10 cellular contexts compared by ENCODE assay signal in the genomic region with DNA sequence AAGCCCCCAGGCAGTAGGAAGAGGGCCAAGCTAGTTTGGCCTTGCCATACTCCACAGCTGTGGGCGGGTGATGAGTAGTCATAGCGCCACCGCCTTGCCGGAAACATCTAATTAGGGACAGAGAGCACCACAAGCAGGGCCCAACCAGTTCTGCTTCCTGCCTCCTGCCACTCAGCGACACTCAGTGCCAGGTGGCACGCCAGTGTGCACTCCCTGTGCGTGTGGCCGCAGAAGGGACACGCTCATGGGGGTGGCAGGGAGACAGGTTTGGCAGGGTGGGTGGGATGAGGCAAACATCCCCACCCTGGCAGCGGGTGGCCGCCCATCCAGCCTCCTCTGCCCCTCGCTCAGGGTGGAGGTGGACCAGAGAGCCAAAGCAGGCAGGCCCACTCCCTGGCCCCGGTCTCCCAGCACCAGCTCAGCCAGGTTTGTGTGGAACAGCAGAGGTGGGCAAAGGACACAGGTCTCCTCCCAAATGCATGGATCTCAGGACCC. TPM values are rescaled to one million over a fixed set of nuclear protein-coding genes. Genes with fewer than 3 reads are reported as not detected.
DNase-seq lines count a peak whose midpoint lies in the region; ATAC-seq lines count a peak whose summit lies in the region.
"Had no signal": no experiment of that assay in that cellular context is flagged by ENCODE, and none has a peak within 500 bp of the region (broad histone marks: within the 10 kb centered on the region; RNA-seq: fewer than 3 reads in every experiment).

No MANE protein-coding gene starts in this region.

- no peaks in the 10 kb centered on the region for H3K9me3 Mint-ChIP-seq in activated CD4-positive, alpha-beta memory T cell treated with anti-CD3 and anti-CD28 coated beads for 36 hours
- H3K9me3 Mint-ChIP-seq in naive B cell: no peaks in the 10 kb centered on the region
- H3K9me3 Mint-ChIP-seq: naive thymus-derived CD8-positive, alpha-beta T cell had no signal

- DNase-seq in stimulated activated naive CD4-positive, alpha-beta T cell treated with Interleukin-2 at 50 U/mL for 16 hours (lab: John Stamatoyannopoulos, UW): peak; percentile 39
- DNase-seq in stimulated activated naive CD4-positive, alpha-beta T cell (lab: John Stamatoyannopoulos, UW): no peak
- DNase-seq in activated CD4-positive, alpha-beta memory T cell treated with anti-CD3 and anti-CD28 coated beads for 36 hours: peak; percentile 84
- DNase-seq in naive B cell: no peak
- no peak for DNase-seq in SK-N-DZ (ENCODE audit: low spot score)
- no peak for DNase-seq in anterior cingulate cortex (lab: John Stamatoyannopoulos, UW)
- no peak for DNase-seq in dermis blood vessel endothelial cell

- intact Hi-C loops in activated CD4-positive, alpha-beta memory T cell treated with anti-CD3 and anti-CD28 coated beads for 36 hours (cut with micrococcal nuclease): no loop called here

- CTCF ChIA-PET in activated CD4-positive, alpha-beta memory T cell treated with anti-CD3 and anti-CD28 coated beads for 36 hours (lab: Charles Lee): interaction anchor here (0.7 to 4.6 kb wide), 4 partner anchors 13 to 93 kb away, joined by 3 to 51 read pairs (median 8); a partner anchor contains a TSS

- peak; percentile 72 for ATAC-seq in HG03521 (IDR thresholded peaks at IDR 0.05; ENCODE audit: unreplicated experiment)
- ATAC-seq in naive B cell (ENCODE audit: low read depth in 2 of 2): peak; percentile 86 to 89

- no peak overlapping the region for H3K27ac Mint-ChIP-seq in activated CD4-positive, alpha-beta memory T cell treated with anti-CD3 and anti-CD28 coated beads for 36 hours
- H3K27ac Mint-ChIP-seq in naive B cell: no peak overlapping the region
- H3K27ac Mint-ChIP-seq: naive thymus-derived CD8-positive, alpha-beta T cell had no signal

- POLR2A ChIA-PET in activated CD4-positive, alpha-beta memory T cell treated with anti-CD3 and anti-CD28 coated beads for 36 hours (lab: Charles Lee): no interaction called here

- H3K4me1 Mint-ChIP-seq in activated CD4-positive, alpha-beta memory T cell treated with anti-CD3 and anti-CD28 coated beads for 36 hours (ENCODE audit: low read depth): peaks cover 17% of the 10 kb centered on the region
- peaks cover 15 to 20% (median 19%) of the 10 kb centered on the region in 3 donors for H3K4me1 Mint-ChIP-seq in naive B cell

- H3K27me3 Mint-ChIP-seq in activated CD4-positive, alpha-beta memory T cell treated with anti-CD3 and anti-CD28 coated beads for 36 hours: peaks cover 26% of the 10 kb centered on the region
- peaks cover 22 to 53% (median 24%) of the 10 kb centered on the region in 3 donors for H3K27me3 Mint-ChIP-seq in naive B cell

- no peak overlapping the region for H3K4me3 Mint-ChIP-seq in activated CD4-positive, alpha-beta memory T cell treated with anti-CD3 and anti-CD28 coated beads for 36 hours
- H3K4me3 Mint-ChIP-seq in naive B cell: peak overlapping the region in 3 of 8 donors; percentile 28 to 49 (median 43)
- H3K4me3 Mint-ChIP-seq: naive thymus-derived CD8-positive, alpha-beta T cell had no signal

- H3K36me3 Mint-ChIP-seq in activated CD4-positive, alpha-beta memory T cell treated with anti-CD3 and anti-CD28 coated beads for 36 hours: no peaks in the 10 kb centered on the region
- H3K36me3 Mint-ChIP-seq in naive B cell: no peaks in the 10 kb centered on the region
- H3K36me3 Mint-ChIP-seq: naive thymus-derived CD8-positive, alpha-beta T cell had no signal

RNA-seq across cellular contexts. Expression of a gene that starts 4.9 kb away (rescaled TPM):
- total RNA-seq in activated CD4-positive, alpha-beta memory T cell treated with anti-CD3 and anti-CD28 coated beads for 36 hours: not detected
- polyA plus RNA-seq in naive B cell (ENCODE audit: low read depth in 6 of 6): not detected
- polyA plus RNA-seq in SK-N-DZ (2014; cell fraction: cytosol; rRNA removed): not detected in 2 replicates
- not detected in 2 replicates for polyA plus RNA-seq in SK-N-DZ (2014; cell fraction: nucleus; rRNA removed)
- not detected in 2 replicates for total RNA-seq in dermis blood vessel endothelial cell
- total RNA-seq: activated CD8-positive, alpha-beta memory T cell treated with anti-CD3 and anti-CD28 coated beads for 36 hours; naive thymus-derived CD8-positive, alpha-beta T cell had no signal
- polyA plus RNA-seq: naive thymus-derived CD8-positive, alpha-beta T cell had no signal

RNA-seq across cellular contexts. Expression of a gene that starts 11.0 kb away (rescaled TPM):
- 10 to 100 TPM; 13.6 to 14.5 TPM for total RNA-seq in activated CD4-positive, alpha-beta memory T cell treated with anti-CD3 and anti-CD28 coated beads for 36 hours
- 10 to 100 TPM in 2 of 6 donors, 1 to 10 TPM in 4; 3.4 to 17.2 (median 9.6) TPM for polyA plus RNA-seq in naive B cell (ENCODE audit: low read depth in 6 of 6)
- 2.7 and 3.4 TPM in 2 replicates for polyA plus RNA-seq in SK-N-DZ (2014; cell fraction: cytosol; rRNA removed)
- polyA plus RNA-seq in SK-N-DZ (2014; cell fraction: nucleus; rRNA removed): 2.3 and 3.1 TPM in 2 replicates
- total RNA-seq in dermis blood vessel endothelial cell: 11.6 and 13.8 TPM in 2 replicates

RNA-seq across cellular contexts. Expression of a gene that starts 42.0 kb away (rescaled TPM):
- total RNA-seq in activated CD4-positive, alpha-beta memory T cell treated with anti-CD3 and anti-CD28 coated beads for 36 hours: 1 to 10 TPM; 2.0 to 2.7 TPM
- 1 to 10 TPM in 5 of 6 donors, not detected in 1; 1.2 to 2.6 (median 1.7) TPM for polyA plus RNA-seq in naive B cell (ENCODE audit: low read depth in 6 of 6)
- 1.2 and 2.7 TPM in 2 replicates for polyA plus RNA-seq in SK-N-DZ (2014; cell fraction: cytosol; rRNA removed)
- 22.4 and 22.5 TPM in 2 replicates for polyA plus RNA-seq in SK-N-DZ (2014; cell fraction: nucleus; rRNA removed)
- 0.17 and 0.33 TPM in 2 replicates for total RNA-seq in dermis blood vessel endothelial cell

Comparison
In these comparisons a context has a peak if more than half of its experiments do, and no peak if none do; other contexts are left out.
1. DNase-seq: peak in stimulated activated naive CD4-positive, alpha-beta T cell treated with Interleukin-2 at 50 U/mL for 16 hours (single experiment) and activated CD4-positive, alpha-beta memory T cell treated with anti-CD3 and anti-CD28 coated beads for 36 hours (single experiment); none in stimulated activated naive CD4-positive, alpha-beta T cell (0 of 6), naive B cell (single experiment), SK-N-DZ (single experiment), anterior cingulate cortex (0 of 58) and dermis blood vessel endothelial cell (single experiment).